Comparison of ENCODE assay signal across 35 cellular contexts in genomic region chr15:77762747-77763146, GRCh38.
DNase-seq lines count a peak whose midpoint lies in the region; ATAC-seq, FAIRE-seq and TF ChIP-seq lines count a peak whose summit lies in the region.
"Had no signal": no experiment of that assay in that cellular context is flagged by ENCODE, and none has a peak within 500 bp of the region (broad histone marks: within the 10 kb centered on the region; RNA-seq: fewer than 3 reads in every experiment).

No MANE protein-coding gene starts in this region.

- no peaks in the 10 kb centered on the region for H3K9me1 ChIP-seq in K562 (ENCODE audit: control insufficient read depth, insufficient read depth, low read length)

- POLR2A ChIA-PET in WTC11 (lab: Charles Lee), result no interaction called here
- POLR2A ChIA-PET in K562 (lab: Yijun Ruan, JAX), result no interaction called here
- POLR2A ChIA-PET in activated CD4-positive, alpha-beta T cell treated with anti-CD3 and anti-CD28 coated beads, Interleukin-2, amount 10 ng/mL, durations not matched to agents 7 days and 5 days (lab: Charles Lee), result no interaction called here

- no peak for DNase-seq in WTC11 (ENCODE audit: low spot score)
- no peak for DNase-seq in astrocyte (ENCODE audit: low read depth)
- no peak for DNase-seq in K562 (ENCODE audit: extremely low read depth in 1 of 4, low spot score in 3 of 4)
- no peak for DNase-seq in urothelium cell line (ENCODE audit: low spot score)
- no peak for DNase-seq in NCI-H82 treated with DMSO at 0.1 percent for 48 hours (lab: John Stamatoyannopoulos, UW; ENCODE audit: unreplicated experiment)
- no peak for DNase-seq in activated CD4-positive, alpha-beta T cell treated with anti-CD3 and anti-CD28 coated beads, Interleukin-2, amount 10 ng/mL, durations not matched to agents 7 days and 5 days
- no peak for DNase-seq in ACHN
- DNase-seq in NOMO-1 treated with DMSO at 0.1 percent for 48 hours (lab: John Stamatoyannopoulos, UW; ENCODE audit: unreplicated experiment), result no peak
- DNase-seq: 8988T; AML-193; BE2C; C1 segment of cervical spinal cord; Caco-2; Calu3; CD4-positive, alpha-beta memory T cell; CD4-positive, alpha-beta T cell; CD4-positive, CD25-positive, alpha-beta regulatory T cell; CD8-positive, alpha-beta memory T cell; CD8-positive, alpha-beta T cell; DMS 273 treated with DMSO at 0.1 percent for 48 hours; DMS153; DMS53; DMS79; DMS79 treated with DMSO at 0.1 percent for 48 hours; DND-41; EL had no signal

- H3K27ac ChIP-seq in astrocyte (ENCODE audit: low read depth, low read length), result no peak overlapping the region
- no peak overlapping the region for H3K27ac ChIP-seq in K562 (ENCODE audit: extremely low read depth, low read depth, low read length)
- H3K27ac ChIP-seq: 22Rv1; A549; BLaER1; BLaER1 treated with 17β-estradiol and CSF1 and Interleukin-3, amounts not matched to agents 10 nM and 100 nM; C4-2B had no signal

- in situ Hi-C loops in K562 (cut with MboI) (no loop called here), ACHN (cut with HindIII; ENCODE audit: low pct_ligation_motif_present, low pct_unique_long_range_greater_than_20kb, low sequenced_read_pairs) (no loop called here)

- H3K27me3 ChIP-seq in astrocyte (ENCODE audit: insufficient read depth, low read length) (peaks cover 15% of the 10 kb centered on the region), K562 (ENCODE audit: control insufficient read depth in 2 of 2, insufficient read depth in 2 of 2, low read length in 2 of 2) (peaks cover 0 to 10% of the 10 kb centered on the region in 2 experiments; a peak in 1 of 5 replicates)
- H3K27me3 ChIP-seq: BE2C, BLaER1 had no signal

- CTCF ChIA-PET in WTC11 (lab: Charles Lee), result interaction anchor here (1.2 kb wide), 2 partner anchors 22 to 58 kb away, joined by 3 read pairs; no protein-coding TSS in a partner anchor
- CTCF ChIA-PET in K562 (lab: Yijun Ruan, JAX; ENCODE audit: low intra/inter-chr PET ratio), result no interaction called here
- CTCF ChIA-PET in activated CD4-positive, alpha-beta T cell treated with anti-CD3 and anti-CD28 coated beads, Interleukin-2, amount 10 ng/mL, durations not matched to agents 7 days and 5 days (lab: Charles Lee), result no interaction called here

- intact Hi-C loops in K562 (cut with micrococcal nuclease), result no loop called here

- H3K27me3 Mint-ChIP-seq in WTC11 (ENCODE audit: low read depth) (no peaks in the 10 kb centered on the region), astrocyte (ENCODE audit: low read depth, unreplicated experiment) (peaks cover 46% of the 10 kb centered on the region)
- H3K27me3 Mint-ChIP-seq in activated CD4-positive, alpha-beta T cell treated with anti-CD3 and anti-CD28 coated beads, Interleukin-2, amount 10 ng/mL, durations not matched to agents 7 days and 5 days, result peaks cover 21% of the 10 kb centered on the region

- H3K27ac Mint-ChIP-seq in WTC11 (peak overlapping the region; percentile 2; the same call in 1 of the 2 replicates), astrocyte (ENCODE audit: unreplicated experiment) (peak overlapping the region; percentile 3)
- H3K27ac Mint-ChIP-seq in activated CD4-positive, alpha-beta T cell treated with anti-CD3 and anti-CD28 coated beads, Interleukin-2, amount 10 ng/mL, durations not matched to agents 7 days and 5 days, result no peak overlapping the region
- H3K27ac Mint-ChIP-seq: B cell; CD14-positive monocyte; CD4-positive, alpha-beta memory T cell; CD4-positive, alpha-beta T cell; CD8-positive, alpha-beta memory T cell; CD8-positive, alpha-beta T cell had no signal

- H3K9ac ChIP-seq in astrocyte (ENCODE audit: low read length) (no peak overlapping the region), K562 (ENCODE audit: insufficient read depth in 1 of 2, low read depth in 2 of 2, low read length in 2 of 2) (no peak overlapping the region)
- H3K9ac ChIP-seq: BLaER1; BLaER1 treated with 17β-estradiol and CSF1 and Interleukin-3, amounts not matched to agents 10 nM and 100 nM had no signal

- H3K4me1 Mint-ChIP-seq in WTC11 (peaks cover 26% of the 10 kb centered on the region), astrocyte (ENCODE audit: low read depth, unreplicated experiment) (no peaks in the 10 kb centered on the region)
- no peaks in the 10 kb centered on the region for H3K4me1 Mint-ChIP-seq in activated CD4-positive, alpha-beta T cell treated with anti-CD3 and anti-CD28 coated beads, Interleukin-2, amount 10 ng/mL, durations not matched to agents 7 days and 5 days
- H3K4me1 Mint-ChIP-seq: B cell; CD14-positive monocyte; CD4-positive, alpha-beta memory T cell; CD4-positive, CD25-positive, alpha-beta regulatory T cell; CD8-positive, alpha-beta memory T cell had no signal

- H3K4me3 Mint-ChIP-seq in WTC11 (no peak overlapping the region), astrocyte (ENCODE audit: unreplicated experiment) (no peak overlapping the region)
- H3K4me3 Mint-ChIP-seq in activated CD4-positive, alpha-beta T cell treated with anti-CD3 and anti-CD28 coated beads, Interleukin-2, amount 10 ng/mL, durations not matched to agents 7 days and 5 days, result no peak overlapping the region
- H3K4me3 Mint-ChIP-seq: B cell; CD14-positive monocyte; CD4-positive, alpha-beta memory T cell; CD4-positive, alpha-beta T cell; CD4-positive, CD25-positive, alpha-beta regulatory T cell; CD8-positive, alpha-beta memory T cell; CD8-positive, alpha-beta T cell had no signal

- H4K20me1 ChIP-seq in astrocyte (ENCODE audit: insufficient read depth, low read length), result no peaks in the 10 kb centered on the region
- H4K20me1 ChIP-seq in K562 (replicated peaks; ENCODE audit: control insufficient read depth, insufficient read depth, low read length), result no peaks in the 10 kb centered on the region
- H4K20me1 ChIP-seq: BLaER1 had no signal

- no peaks in the 10 kb centered on the region for H3K36me3 Mint-ChIP-seq in WTC11
- no peaks in the 10 kb centered on the region for H3K36me3 Mint-ChIP-seq in astrocyte (ENCODE audit: low read depth, unreplicated experiment)
- H3K36me3 Mint-ChIP-seq in activated CD4-positive, alpha-beta T cell treated with anti-CD3 and anti-CD28 coated beads, Interleukin-2, amount 10 ng/mL, durations not matched to agents 7 days and 5 days (ENCODE audit: low read depth), result no peaks in the 10 kb centered on the region
- H3K36me3 Mint-ChIP-seq: CD14-positive monocyte; CD4-positive, alpha-beta memory T cell; CD4-positive, CD25-positive, alpha-beta regulatory T cell; CD8-positive, alpha-beta memory T cell; CD8-positive, alpha-beta T cell had no signal

- H3K4me3 ChIP-seq in astrocyte (ENCODE audit: insufficient read depth, low read depth, low read length), result no peak overlapping the region
- H3K4me3 ChIP-seq in K562, result no peak overlapping the region
- H3K4me3 ChIP-seq: A549; BLaER1; BLaER1 treated with 17β-estradiol and CSF1 and Interleukin-3, amounts not matched to agents 10 nM and 100 nM had no signal

- no peak for TF ChIP-seq RAD21 in K562 (CRISPR knock-in tag; conservative IDR thresholded peaks at IDR 0.05 in 1 of 2, IDR thresholded peaks at IDR 0.05 in 1 of 2)

- WGBS in K562 (ENCODE audit: insufficient coverage, low coverage, missing lambda C conversion rate), result 17% methylated on average over 9 of the region's 9 CpGs

- H2AFZ ChIP-seq in astrocyte (ENCODE audit: low read depth, low read length) (no peak overlapping the region), K562 (ENCODE audit: low read depth, low read length) (no peak overlapping the region)

- H3K36me3 ChIP-seq in astrocyte (ENCODE audit: insufficient read depth, low read length) (no peaks in the 10 kb centered on the region), K562 (ENCODE audit: control insufficient read depth, insufficient read depth, low read length) (no peaks in the 10 kb centered on the region)
- H3K36me3 ChIP-seq: BE2C; BLaER1; BLaER1 treated with 17β-estradiol and CSF1 and Interleukin-3, amounts not matched to agents 10 nM and 100 nM had no signal

- H3K4me2 ChIP-seq in astrocyte (ENCODE audit: low read length) (no peak overlapping the region), K562 (ENCODE audit: insufficient read depth, low read length) (no peak overlapping the region)
- H3K4me2 ChIP-seq: A549; BLaER1; BLaER1 treated with 17β-estradiol and CSF1 and Interleukin-3, amounts not matched to agents 10 nM and 100 nM had no signal

- TF ChIP-seq CTCF in WTC11 (IDR thresholded peaks at IDR 0.05), result no peak
- no peak for TF ChIP-seq CTCF in astrocyte (IDR thresholded peaks at IDR 0.05; ENCODE audit: insufficient read depth, low read depth, low read length)
- TF ChIP-seq CTCF in K562 (IDR thresholded peaks at IDR 0.05 in 2 of 3, conservative IDR thresholded peaks at IDR 0.05 in 1 of 3; ENCODE audit: insufficient read depth in 2 of 3, low read depth in 1 of 3, low read length in 3 of 3), result no peak

- no peaks in the 10 kb centered on the region for H3K4me1 ChIP-seq in astrocyte (ENCODE audit: insufficient read depth, low read length)
- peaks cover 0 to 4% of the 10 kb centered on the region in 2 experiments; a peak in 2 of 5 replicates for H3K4me1 ChIP-seq in K562 (replicated peaks in 1 of 2; ENCODE audit: control insufficient read depth in 2 of 2, insufficient read depth in 2 of 2, low read length in 2 of 2)
- H3K4me1 ChIP-seq: A549, Caco-2 had no signal

- FAIRE-seq in astrocyte (lab: Jason Lieb, UNC) (no peak), K562 (lab: Jason Lieb, UNC) (no peak), urothelium cell line (lab: Jason Lieb, UNC) (peak; percentile 35)
- FAIRE-seq: A204.1, A549, D721Med had no signal

- H3K9me3 ChIP-seq in astrocyte (ENCODE audit: insufficient read depth, low read depth, low read length) (no peaks in the 10 kb centered on the region), K562 (replicated peaks; ENCODE audit: control insufficient read depth, insufficient read depth, low read depth, low read length) (no peaks in the 10 kb centered on the region)
- H3K9me3 ChIP-seq: A549; BE2C; BLaER1; BLaER1 treated with 17β-estradiol and CSF1 and Interleukin-3, amounts not matched to agents 10 nM and 100 nM; Caco-2 had no signal

- H3K79me2 ChIP-seq in astrocyte (ENCODE audit: insufficient read depth, low read length), result no peaks in the 10 kb centered on the region
- H3K79me2 ChIP-seq in K562 (ENCODE audit: control insufficient read depth, insufficient read depth, low read length), result no peaks in the 10 kb centered on the region

- H3K9me3 Mint-ChIP-seq in WTC11, result no peaks in the 10 kb centered on the region
- H3K9me3 Mint-ChIP-seq in astrocyte (ENCODE audit: unreplicated experiment), result peaks cover 4% of the 10 kb centered on the region
- H3K9me3 Mint-ChIP-seq in activated CD4-positive, alpha-beta T cell treated with anti-CD3 and anti-CD28 coated beads, Interleukin-2, amount 10 ng/mL, durations not matched to agents 7 days and 5 days, result no peaks in the 10 kb centered on the region
- H3K9me3 Mint-ChIP-seq: CD14-positive monocyte; CD4-positive, alpha-beta T cell; CD4-positive, CD25-positive, alpha-beta regulatory T cell; CD8-positive, alpha-beta memory T cell; CD8-positive, alpha-beta T cell had no signal

- no peak for ATAC-seq in WTC11
- no peak for ATAC-seq in K562
- ATAC-seq: A549; CD8-positive, alpha-beta T cell had no signal

- TF ChIP-seq EP300 in K562 (IDR thresholded peaks at IDR 0.05; ENCODE audit: low read length), result no peak

- no TSS peak for BruUV-seq in K562 (replicated peaks; lab: Mats Ljungman, UMichigan)

- TF ChIP-seq POLR2A in K562 (conservative IDR thresholded peaks at IDR 0.05), result no peak

TF ChIP-seq in WTC11, 78 proteins besides CTCF, POLR2A, EP300 and RAD21 (continues in another document):
- no peak for TF ChIP-seq ZNF138 (CRISPR knock-in tag; conservative IDR thresholded peaks at IDR 0.05)

TF ChIP-seq in K562, 482 proteins besides CTCF, POLR2A, EP300 and RAD21 (continues in another document):
- TF ChIP-seq RFX7 (CRISPR knock-in tag; IDR thresholded peaks at IDR 0.05), result no peak
